8 cellular contexts compared by ENCODE assay signal in genomic region chr12:75812341-75813018, GRCh38.
DNase-seq lines count a peak whose midpoint lies in the region; ATAC-seq lines count a peak whose summit lies in the region.

No MANE protein-coding gene starts in this region.

- WGBS in mesenchymal stem cell: 35% methylated on average over 9 of the region's 9 CpGs

- H3K9ac ChIP-seq in mesenchymal stem cell (ENCODE audit: low read length): peak overlapping the region; percentile 93

- H2AK5ac ChIP-seq in mesenchymal stem cell (ENCODE audit: low read length, severe bottlenecking): peak overlapping the region; percentile 38

- no peaks in the 10 kb centered on the region for H3K9me3 ChIP-seq in mesenchymal stem cell (ENCODE audit: control insufficient read depth, low read length)

- H3K23ac ChIP-seq in mesenchymal stem cell (ENCODE audit: low read length in 2 of 2): no peak overlapping the region

- no peak overlapping the region for H3K4ac ChIP-seq in mesenchymal stem cell (ENCODE audit: low read depth in 1 of 2, low read length in 2 of 2)

- peaks cover 8% of the 10 kb centered on the region for H3K4me1 ChIP-seq in mesenchymal stem cell (ENCODE audit: control insufficient read depth, insufficient read depth, low read depth, low read length)

- H2BK5ac ChIP-seq in mesenchymal stem cell (ENCODE audit: low read depth, low read length, poor library complexity, severe bottlenecking): no peak overlapping the region

- H3K4me2 ChIP-seq in mesenchymal stem cell (ENCODE audit: low read length, poor library complexity, severe bottlenecking): no peak overlapping the region

- no peaks in the 10 kb centered on the region for H3K27me3 ChIP-seq in mesenchymal stem cell (ENCODE audit: control insufficient read depth in 1 of 2, insufficient read depth in 1 of 2, low read length in 2 of 2)

- H3K9me3 Mint-ChIP-seq in activated T-cell treated with anti-CD3 and anti-CD28 coated beads, Interleukin-2, amount 50 U/mL, for 24 hours: peaks cover 8% of the 10 kb centered on the region

- H2AFZ ChIP-seq in mesenchymal stem cell (ENCODE audit: low read depth, low read length): no peak overlapping the region

- ATAC-seq in HG02798 (IDR thresholded peaks at IDR 0.05; ENCODE audit: poor library complexity, unreplicated experiment) (peak; percentile 58), HG03378 (IDR thresholded peaks at IDR 0.05; ENCODE audit: unreplicated experiment) (no peak)

- DNase-seq in DMS53 treated with DMSO at 0.1 percent for 48 hours (lab: John Stamatoyannopoulos, UW; ENCODE audit: unreplicated experiment) (peak; percentile 68), SK-N-DZ (ENCODE audit: low spot score) (peak; percentile 57), mesenchymal stem cell (peak; percentile 58), NCI-H1436 (lab: John Stamatoyannopoulos, UW) (no peak), OCI-M2 (lab: John Stamatoyannopoulos, UW; ENCODE audit: unreplicated experiment) (no peak)
- no peak for DNase-seq in activated T-cell treated with anti-CD3 and anti-CD28 coated beads, Interleukin-2, amount 50 U/mL, for 24 hours

- H2BK12ac ChIP-seq in mesenchymal stem cell (ENCODE audit: low read length in 2 of 2): no peak overlapping the region

- H3K14ac ChIP-seq in mesenchymal stem cell (ENCODE audit: low read length in 2 of 2): no peak overlapping the region

- H3K27ac Mint-ChIP-seq in activated T-cell treated with anti-CD3 and anti-CD28 coated beads, Interleukin-2, amount 50 U/mL, for 24 hours: no peak overlapping the region

- no peak overlapping the region for H2BK15ac ChIP-seq in mesenchymal stem cell (ENCODE audit: low read depth, poor library complexity, severe bottlenecking)

- no peak overlapping the region for H3K4me3 Mint-ChIP-seq in activated T-cell treated with anti-CD3 and anti-CD28 coated beads, Interleukin-2, amount 50 U/mL, for 24 hours

- peaks cover 2% of the 10 kb centered on the region for H3K27me3 Mint-ChIP-seq in activated T-cell treated with anti-CD3 and anti-CD28 coated beads, Interleukin-2, amount 50 U/mL, for 24 hours

- no peak overlapping the region for H3K27ac ChIP-seq in mesenchymal stem cell (ENCODE audit: low read length, poor library complexity, severe bottlenecking)

- no peaks in the 10 kb centered on the region for H3K36me3 Mint-ChIP-seq in activated T-cell treated with anti-CD3 and anti-CD28 coated beads, Interleukin-2, amount 50 U/mL, for 24 hours (ENCODE audit: low read depth)

- no peak overlapping the region for H4K8ac ChIP-seq in mesenchymal stem cell (ENCODE audit: low read length)

- peak overlapping the region in 1 of 2 experiments; percentile 65 for H3K4me3 ChIP-seq in mesenchymal stem cell (ENCODE audit: insufficient read depth in 1 of 2, low read depth in 1 of 2, low read length in 2 of 2)

- H3K4me1 Mint-ChIP-seq in activated T-cell treated with anti-CD3 and anti-CD28 coated beads, Interleukin-2, amount 50 U/mL, for 24 hours (ENCODE audit: low read depth): peaks cover 41% of the 10 kb centered on the region

- H3K36me3 ChIP-seq in mesenchymal stem cell (ENCODE audit: control insufficient read depth in 1 of 2, insufficient read depth in 2 of 2, low read depth in 1 of 2, low read length in 2 of 2): no peaks in the 10 kb centered on the region

- no peak overlapping the region for H2BK120ac ChIP-seq in mesenchymal stem cell (ENCODE audit: low read depth, low read length)

- peaks cover 1% of the 10 kb centered on the region for H3K79me1 ChIP-seq in mesenchymal stem cell (replicated peaks; ENCODE audit: low read length, poor library complexity, severe bottlenecking)

- peak overlapping the region; percentile 35 to 41 for H3K18ac ChIP-seq in mesenchymal stem cell (ENCODE audit: low read depth in 1 of 2, low read length in 2 of 2)

- H4K91ac ChIP-seq in mesenchymal stem cell (ENCODE audit: low read length): no peak overlapping the region

Comparison
In these comparisons a context has a peak if more than half of its experiments do, and no peak if none do; other contexts are left out.
1. DNase-seq: peak in DMS53 treated with DMSO at 0.1 percent for 48 hours (single experiment), SK-N-DZ (single experiment) and mesenchymal stem cell (single experiment); none in NCI-H1436 (single experiment), OCI-M2 (single experiment) and activated T-cell treated with anti-CD3 and anti-CD28 coated beads, Interleukin-2, amount 50 U/mL, for 24 hours (single experiment).